In the genomic region with DNA sequence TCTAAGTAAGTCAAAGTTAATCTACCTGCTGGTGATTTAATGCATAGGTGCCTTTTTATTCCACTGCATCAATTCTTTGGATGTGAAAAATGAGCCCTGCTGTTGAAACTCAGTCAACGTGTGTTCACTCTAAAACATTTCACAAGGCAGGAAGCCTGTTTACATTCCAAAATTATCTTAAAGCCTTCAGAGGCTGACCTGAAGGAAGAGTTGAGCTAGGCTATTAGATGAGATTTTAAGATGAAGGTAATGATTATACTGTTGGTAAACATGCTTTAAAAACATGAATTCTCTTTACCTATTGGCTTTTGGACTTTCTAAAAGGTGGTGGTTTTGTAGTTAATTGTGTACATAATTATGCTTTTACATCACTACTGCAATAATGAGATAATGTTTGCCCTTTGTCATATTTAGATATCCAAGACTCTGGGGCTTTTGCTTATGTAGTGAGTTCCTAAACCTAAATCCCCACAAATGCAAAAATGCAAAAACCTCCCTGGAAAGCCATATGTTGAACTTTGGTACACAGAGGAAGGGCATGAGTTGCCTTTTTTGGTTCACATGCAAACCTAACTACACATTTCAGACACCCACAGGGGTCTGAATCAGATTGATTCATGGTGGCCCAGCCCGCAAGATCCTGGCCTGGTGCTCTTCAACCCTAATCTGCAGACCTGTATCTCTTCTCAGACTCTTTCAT, we compare ENCODE assay signal across 24 cellular contexts.
"Had no signal": no experiment of that assay in that cellular context is flagged by ENCODE, and none has a peak within 500 bp of the region (broad histone marks: within the 10 kb centered on the region; RNA-seq: fewer than 3 reads in every experiment).

No MANE protein-coding gene starts in this region.

- H3K4me3 ChIP-seq: gastroesophageal sphincter, left ventricle myocardium inferior, lower lobe of right lung, neural progenitor cell, ovary, right atrium auricular region, sigmoid colon, skin epidermis, testis, transverse colon had no signal

- H3K9ac ChIP-seq: neural progenitor cell had no signal

- H3K4me2 ChIP-seq: neural progenitor cell had no signal

- H2AFZ ChIP-seq: neural progenitor cell had no signal

- H3K4me1 ChIP-seq: lower lobe of right lung, testis, transverse colon had no signal

- H3K9me3 Mint-ChIP-seq: immature natural killer cell; memory B cell; mesothelial cell of epicardium; natural killer cell; neural progenitor cell; stimulated activated naive B cell treated with anti-CD40 and anti-IgM and Interleukin-4, amounts not matched to agents 10 μg/mL and 1 μg/mL and 100 μg/mL, for 72 hours; stimulated activated naive CD8-positive, alpha-beta T cell treated with anti-CD3 and anti-CD28 coated beads, Interleukin-15, amount 100 ng/mL, for 72 hours had no signal

- ATAC-seq: esophagus mucosa; gastroesophageal sphincter; lower lobe of right lung; natural killer cell; stimulated activated naive B cell treated with anti-CD40 and anti-IgM and Interleukin-4, amounts not matched to agents 10 μg/mL and 1 μg/mL and 100 μg/mL, for 72 hours; stimulated activated naive CD8-positive, alpha-beta T cell treated with anti-CD3 and anti-CD28 coated beads, Interleukin-15, amount 100 ng/mL, for 72 hours had no signal

- H3K27me3 ChIP-seq: gastroesophageal sphincter, neural progenitor cell, ovary, right atrium auricular region, sigmoid colon, testis, transverse colon had no signal

- H3K27me3 Mint-ChIP-seq: memory B cell; stimulated activated naive B cell treated with anti-CD40 and anti-IgM and Interleukin-4, amounts not matched to agents 10 μg/mL and 1 μg/mL and 100 μg/mL, for 72 hours; stimulated activated naive CD8-positive, alpha-beta T cell treated with anti-CD3 and anti-CD28 coated beads, Interleukin-15, amount 100 ng/mL, for 72 hours had no signal

- H3K27ac Mint-ChIP-seq: memory B cell; mesothelial cell of epicardium; neural progenitor cell; stimulated activated naive CD8-positive, alpha-beta T cell treated with anti-CD3 and anti-CD28 coated beads, Interleukin-15, amount 100 ng/mL, for 72 hours had no signal

- H3K9me3 ChIP-seq: gastroesophageal sphincter, left ventricle myocardium inferior, lower lobe of right lung, ovary, right atrium auricular region, sigmoid colon, testis, transverse colon had no signal

- DNase-seq: effector memory CD4-positive, alpha-beta T cell; glutamatergic neuron; immature natural killer cell; kidney; left cardiac atrium; left ventricle myocardium inferior; lower lobe of right lung; natural killer cell; nucleus accumbens; ovary; sigmoid colon; stimulated activated CD4-positive, alpha-beta T cell treated with anti-CD3 and anti-CD28 coated beads, Interleukin-2, amount 100 ng/mL, for 24 hours; stimulated activated CD4-positive, alpha-beta T cell treated with anti-CD3 and anti-CD28 coated beads, Interleukin-4, amount 100 ng/mL, for 4 hours; stimulated activated naive B cell treated with anti-CD40 and anti-IgM and Interleukin-4, amounts not matched to agents 10 μg/mL and 1 μg/mL and 100 μg/mL, for 72 hours; stimulated activated naive CD8-positive, alpha-beta T cell treated with anti-CD3 and anti-CD28 coated beads, Interleukin-15, amount 100 ng/mL, for 72 hours; testis; transverse colon had no signal

- H3K4me3 Mint-ChIP-seq: immature natural killer cell; memory B cell; mesothelial cell of epicardium; natural killer cell; neural progenitor cell; stimulated activated naive B cell treated with anti-CD40 and anti-IgM and Interleukin-4, amounts not matched to agents 10 μg/mL and 1 μg/mL and 100 μg/mL, for 72 hours; stimulated activated naive CD8-positive, alpha-beta T cell treated with anti-CD3 and anti-CD28 coated beads, Interleukin-15, amount 100 ng/mL, for 72 hours had no signal

- H3K36me3 ChIP-seq: ovary had no signal

- H3K4me1 Mint-ChIP-seq: memory B cell; neural progenitor cell; stimulated activated naive CD8-positive, alpha-beta T cell treated with anti-CD3 and anti-CD28 coated beads, Interleukin-15, amount 100 ng/mL, for 72 hours had no signal

- H3K27ac ChIP-seq: gastroesophageal sphincter, left ventricle myocardium inferior, lower lobe of right lung, neural progenitor cell, ovary, right atrium auricular region, sigmoid colon, skin epidermis, testis, transverse colon had no signal
